Comparison of ENCODE assay signal across 1 cellular context in genomic region chr3:149701206-149701976, GRCh38.
TF ChIP-seq lines count a peak whose summit lies in the region.

No MANE protein-coding gene starts in this region.

TF ChIP-seq in WTC11, 78 proteins besides CTCF, POLR2A, EP300 and RAD21 (continued from another document):
- TF ChIP-seq RORB (CRISPR knock-in tag; IDR thresholded peaks at IDR 0.05) (no peak), IRF2 (CRISPR knock-in tag; IDR thresholded peaks at IDR 0.05; ENCODE audit: borderline replicate concordance, low read depth) (no peak), PRDM15 (CRISPR knock-in tag; IDR thresholded peaks at IDR 0.05) (no peak), ZBTB21 (CRISPR knock-in tag; IDR thresholded peaks at IDR 0.05; ENCODE audit: borderline replicate concordance) (no peak), IRF1 (CRISPR knock-in tag; IDR thresholded peaks at IDR 0.05) (no peak)
